Comparison of ENCODE assay signal across 24 cellular contexts in genomic region chr1:30525631-30525979, GRCh38.
DNase-seq lines count a peak whose midpoint lies in the region; ATAC-seq and TF ChIP-seq lines count a peak whose summit lies in the region.
"Had no signal": no experiment of that assay in that cellular context is flagged by ENCODE, and none has a peak within 500 bp of the region (broad histone marks: within the 10 kb centered on the region; RNA-seq: fewer than 3 reads in every experiment).

No MANE protein-coding gene starts in this region.

- H3K18ac ChIP-seq in H9 (ENCODE audit: insufficient read length, low read depth, low read length): no peak overlapping the region

- no peak overlapping the region; a peak in 1 of 22 replicates for H3K27ac ChIP-seq in BLaER1 treated with 17β-estradiol and CSF1 and Interleukin-3, amounts not matched to agents 10 nM and 100 nM
- H3K27ac ChIP-seq in H9 (ENCODE audit: insufficient read length, low read depth, low read length): no peak overlapping the region
- H3K27ac ChIP-seq in epithelial cell of prostate: peak overlapping the region; percentile 25
- H3K27ac ChIP-seq in WERI-Rb-1: no peak overlapping the region
- H3K27ac ChIP-seq: HL-60, KMS-11, testis had no signal

- no peak overlapping the region for H4K8ac ChIP-seq in H9 (replicated peaks; ENCODE audit: insufficient read length, low read depth, low read length)

- no peaks in the 10 kb centered on the region for H3K9me3 ChIP-seq in BLaER1 treated with 17β-estradiol and CSF1 and Interleukin-3, amounts not matched to agents 10 nM and 100 nM (replicated peaks in 1 of 11)
- H3K9me3 ChIP-seq in H9 (ENCODE audit: control insufficient read depth, low read depth, low read length) (no peaks in the 10 kb centered on the region), WERI-Rb-1 (ENCODE audit: severe bottlenecking) (no peaks in the 10 kb centered on the region)
- H3K9me3 ChIP-seq: testis had no signal

- H2BK5ac ChIP-seq in H9 (ENCODE audit: insufficient read length, low read length): no peak overlapping the region

- H3K36me3 Mint-ChIP-seq in H9 (ENCODE audit: insufficient read depth in 1 of 3, low read depth in 3 of 3): no peaks in the 10 kb centered on the region
- H3K36me3 Mint-ChIP-seq: CD4-positive, CD25-positive, alpha-beta regulatory T cell; mesothelial cell of epicardium; naive thymus-derived CD4-positive, alpha-beta T cell had no signal

- no peak overlapping the region for H3K4me3 Mint-ChIP-seq in H9
- H3K4me3 Mint-ChIP-seq: activated CD4-positive, alpha-beta T cell treated with anti-CD3 and anti-CD28 coated beads, Interleukin-2, amount 10 ng/mL, durations not matched to agents 24 days and 14 days; CD4-positive, CD25-positive, alpha-beta regulatory T cell; mesothelial cell of epicardium; naive thymus-derived CD4-positive, alpha-beta T cell had no signal

- H3K4ac ChIP-seq in H9 (ENCODE audit: low read depth, low read length): no peak overlapping the region

- WGBS in H9 (ENCODE audit: extremely low coverage, insufficient read length, low lambda C conversion rate): no CpG with 5 or more reads among the region's 5 CpGs

- H3K56ac ChIP-seq in H9 (ENCODE audit: insufficient read length, low read depth, low read length): no peak overlapping the region

- H2AK5ac ChIP-seq in H9 (ENCODE audit: insufficient read length, low read length): no peak overlapping the region

- no peaks in the 10 kb centered on the region for H4K20me1 ChIP-seq in BLaER1 treated with 17β-estradiol and CSF1 and Interleukin-3, amounts not matched to agents 10 nM and 100 nM
- no peaks in the 10 kb centered on the region for H4K20me1 ChIP-seq in H9 (ENCODE audit: control insufficient read depth, insufficient read depth, insufficient read length)

- H4K5ac ChIP-seq in H9 (ENCODE audit: insufficient read length, low read depth, low read length): no peak overlapping the region

- H3K4me3 ChIP-seq in BLaER1 treated with 17β-estradiol and CSF1 and Interleukin-3, amounts not matched to agents 10 nM and 100 nM: no peak overlapping the region
- no peak overlapping the region for H3K4me3 ChIP-seq in WERI-Rb-1 (ENCODE audit: low read depth, low read length)
- H3K4me3 ChIP-seq: testis had no signal

- H3K36me3 ChIP-seq in BLaER1 treated with 17β-estradiol and CSF1 and Interleukin-3, amounts not matched to agents 10 nM and 100 nM: no peaks in the 10 kb centered on the region
- H3K36me3 ChIP-seq in WERI-Rb-1: no peaks in the 10 kb centered on the region

- H4K91ac ChIP-seq in H9 (ENCODE audit: insufficient read length, low read depth, low read length): no peak overlapping the region

- no peak overlapping the region for H2BK15ac ChIP-seq in H9 (ENCODE audit: low read depth, low read length)

- H3K4me1 Mint-ChIP-seq in H9: peaks cover 7 to 19% of the 10 kb centered on the region in 2 experiments
- H3K4me1 Mint-ChIP-seq: activated CD4-positive, alpha-beta T cell treated with anti-CD3 and anti-CD28 coated beads, Interleukin-2, amount 10 ng/mL, durations not matched to agents 24 days and 14 days; CD4-positive, CD25-positive, alpha-beta regulatory T cell had no signal

- H3K9me3 Mint-ChIP-seq in H9: no peaks in the 10 kb centered on the region
- H3K9me3 Mint-ChIP-seq: activated CD4-positive, alpha-beta T cell treated with anti-CD3 and anti-CD28 coated beads, Interleukin-2, amount 10 ng/mL, durations not matched to agents 24 days and 14 days had no signal

- no peaks in the 10 kb centered on the region for H3K79me1 ChIP-seq in H9 (ENCODE audit: insufficient read depth, low read depth, low read length, poor library complexity, severe bottlenecking)

- H3K79me2 ChIP-seq in H9 (ENCODE audit: insufficient read depth, low read length): no peaks in the 10 kb centered on the region

- peak overlapping the region; percentile 53; the same call in 1 of the 2 replicates for H3K14ac ChIP-seq in H9 (ENCODE audit: insufficient read depth, low read length)

- H3K9ac ChIP-seq in BLaER1 treated with 17β-estradiol and CSF1 and Interleukin-3, amounts not matched to agents 10 nM and 100 nM: no peak overlapping the region
- H3K9ac ChIP-seq in H9 (ENCODE audit: extremely low read depth, insufficient read length, low read length): no peak overlapping the region
- H3K9ac ChIP-seq: KMS-11 had no signal

- no peak overlapping the region for H2BK120ac ChIP-seq in H9 (ENCODE audit: low read depth, low read length, poor library complexity, severe bottlenecking)

- H2BK12ac ChIP-seq in H9 (ENCODE audit: insufficient read length, low read depth, low read length): no peak overlapping the region

- H3K4me2 ChIP-seq in BLaER1 treated with 17β-estradiol and CSF1 and Interleukin-3, amounts not matched to agents 10 nM and 100 nM: peak overlapping the region in 8 of 11 experiments; percentile 7 to 54 (median 14); a peak in 10 of 22 replicates
- H3K4me2 ChIP-seq in H9 (ENCODE audit: insufficient read depth, insufficient read length, low read length): no peak overlapping the region
- H3K4me2 ChIP-seq: KMS-11 had no signal

- peaks cover 0 to 14% (median 6%) of the 10 kb centered on the region in 10 experiments; a peak in 9 of 20 replicates for H3K4me1 ChIP-seq in BLaER1 treated with 17β-estradiol and CSF1 and Interleukin-3, amounts not matched to agents 10 nM and 100 nM
- H3K4me1 ChIP-seq in H9 (ENCODE audit: insufficient read depth, low read length): no peaks in the 10 kb centered on the region
- H3K4me1 ChIP-seq: testis had no signal

- H2AFZ ChIP-seq in H9 (ENCODE audit: low read length): no peak overlapping the region

- peaks cover 7% of the 10 kb centered on the region for H3K27me3 Mint-ChIP-seq in H9 (ENCODE audit: low read depth)
- H3K27me3 Mint-ChIP-seq: CD4-positive, CD25-positive, alpha-beta regulatory T cell had no signal

- no peak for DNase-seq in H9
- no peak for DNase-seq in epithelial cell of prostate (ENCODE audit: low read depth, low spot score)
- DNase-seq in sciatic nerve (ENCODE audit: low spot score): peak; percentile 8
- no peak for DNase-seq in WERI-Rb-1
- DNase-seq in HK-2 (ENCODE audit: unreplicated experiment): no peak
- no peak for DNase-seq in medulla oblongata (ENCODE audit: extremely low spot score)
- DNase-seq: activated CD4-positive, alpha-beta T cell treated with anti-CD3 and anti-CD28 coated beads, Interleukin-2, amount 10 ng/mL, durations not matched to agents 24 days and 14 days; activated naive CD4-positive, alpha-beta T cell treated with anti-CD3 and anti-CD28 coated beads, Interleukin-2, amount 50 U/mL, for 16 hours; amygdala; CD4-positive, CD25-positive, alpha-beta regulatory T cell; effector CD8-positive, alpha-beta T cell; erythroblast; MM.1S; naive thymus-derived CD4-positive, alpha-beta T cell; NCI-H1417 treated with DMSO at 0.1 percent for 48 hours; NCI-H2081 treated with DMSO at 0.1 percent for 48 hours; NCI-H345; NCI-H774; stimulated activated naive CD4-positive, alpha-beta T cell treated with Interleukin-2 at 50 U/mL for 16 hours; testis had no signal

- TF ChIP-seq CTCF in H9 (conservative IDR thresholded peaks at IDR 0.05) (no peak), WERI-Rb-1 (IDR thresholded peaks at IDR 0.05; ENCODE audit: low read depth, low read length) (no peak)

- H3T11ph ChIP-seq in H9 (ENCODE audit: low read length): no peak overlapping the region

- H3K27me3 ChIP-seq in BLaER1 treated with 17β-estradiol and CSF1 and Interleukin-3, amounts not matched to agents 10 nM and 100 nM: no peaks in the 10 kb centered on the region
- H3K27me3 ChIP-seq in H9 (ENCODE audit: insufficient read depth, low read length) (no peaks in the 10 kb centered on the region), WERI-Rb-1 (ENCODE audit: insufficient read depth, low read depth, severe bottlenecking) (no peaks in the 10 kb centered on the region)
- H3K27me3 ChIP-seq: testis had no signal

- ATAC-seq in sciatic nerve: no peak
- ATAC-seq: naive thymus-derived CD4-positive, alpha-beta T cell had no signal

- intact Hi-C loops in sciatic nerve (cut with DNase I): no loop called here

- H3K23ac ChIP-seq in H9 (ENCODE audit: insufficient read length, low read depth, low read length): no peak overlapping the region

- H3K27ac Mint-ChIP-seq in H9: peak overlapping the region in 1 of 3 experiments; percentile 83; a peak in 1 of 7 replicates
- H3K27ac Mint-ChIP-seq: activated CD4-positive, alpha-beta T cell treated with anti-CD3 and anti-CD28 coated beads, Interleukin-2, amount 10 ng/mL, durations not matched to agents 24 days and 14 days; mesothelial cell of epicardium; naive thymus-derived CD4-positive, alpha-beta T cell had no signal

- H2BK20ac ChIP-seq in H9 (ENCODE audit: low read depth, low read length, poor library complexity, severe bottlenecking): no peak overlapping the region

- no peaks in the 10 kb centered on the region for H3K23me2 ChIP-seq in H9 (ENCODE audit: insufficient read length, low read depth, low read length, poor library complexity, severe bottlenecking)
